In the genomic region with DNA sequence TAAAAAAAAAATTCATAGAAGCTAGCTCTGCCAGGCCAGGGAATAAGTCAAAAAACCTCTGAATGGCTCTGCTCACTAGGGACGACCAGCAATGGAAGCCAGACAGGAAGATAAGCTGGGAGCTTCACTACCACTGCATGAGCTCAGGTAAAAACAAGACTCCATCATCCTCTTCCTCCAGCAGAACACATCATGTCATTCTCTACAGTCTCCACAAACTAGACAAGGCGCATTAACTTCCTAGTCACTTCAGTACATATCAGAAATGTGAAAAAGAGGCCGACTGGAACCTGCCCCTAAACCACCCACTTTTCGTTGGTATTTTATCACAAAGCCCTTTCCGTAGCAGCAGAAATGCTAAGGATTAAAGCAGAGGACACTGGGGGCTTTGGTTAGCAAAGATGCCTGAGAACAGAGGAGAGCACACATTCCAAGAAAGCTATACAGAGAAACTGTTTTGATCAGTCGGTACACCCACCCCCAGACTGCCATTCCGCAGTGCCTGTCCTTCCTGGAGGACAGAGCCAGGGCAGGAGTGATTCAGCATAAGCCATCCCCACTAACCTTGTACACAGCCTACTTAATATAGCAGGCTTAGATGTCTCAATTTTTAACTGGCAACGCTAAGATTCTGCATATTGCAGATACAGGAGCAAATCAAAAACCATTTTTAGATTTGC, we compare ENCODE assay signal across 13 cellular contexts. TPM values are rescaled to one million over a fixed set of nuclear protein-coding genes. Genes with fewer than 3 reads are reported as not detected.
DNase-seq lines count a peak whose midpoint lies in the region; ATAC-seq lines count a peak whose summit lies in the region.
"Had no signal": no experiment of that assay in that cellular context is flagged by ENCODE, and none has a peak within 500 bp of the region (broad histone marks: within the 10 kb centered on the region; RNA-seq: fewer than 3 reads in every experiment).

No MANE protein-coding gene starts in this region.

- H3K36me3 Mint-ChIP-seq in activated naive CD4-positive, alpha-beta T cell treated with anti-CD3 and anti-CD28 coated beads, Interleukin-2, amount 50 U/mL, for 24 hours: peaks cover 8% of the 10 kb centered on the region

- H3K4me1 ChIP-seq in right cardiac atrium (ENCODE audit: control insufficient read depth, insufficient read depth, low read length): peaks cover 13% of the 10 kb centered on the region
- H3K4me1 ChIP-seq: pancreas had no signal

- intact Hi-C loops in right cardiac atrium (cut with DNase I): no loop called here

- peaks cover 83% of the 10 kb centered on the region for H3K4me1 Mint-ChIP-seq in activated naive CD4-positive, alpha-beta T cell treated with anti-CD3 and anti-CD28 coated beads, Interleukin-2, amount 50 U/mL, for 24 hours

- peak; percentile 80 to 82 for ATAC-seq in right cardiac atrium
- ATAC-seq: left colon had no signal

- no peaks in the 10 kb centered on the region for H3K27me3 ChIP-seq in right cardiac atrium (ENCODE audit: control insufficient read depth, insufficient read depth)
- H3K27me3 ChIP-seq: pancreas had no signal

- no peak for DNase-seq in activated naive CD4-positive, alpha-beta T cell treated with Interleukin-2 at 50 U/mL for 16 hours
- DNase-seq in amniotic epithelial cell (ENCODE audit: low read depth) (peak; percentile 69), right cardiac atrium (no peak), DMS79 (lab: John Stamatoyannopoulos, UW) (no peak), NCI-H345 treated with DMSO at 0.1 percent for 48 hours (lab: John Stamatoyannopoulos, UW; ENCODE audit: unreplicated experiment) (no peak), AG08396 (ENCODE audit: low spot score) (no peak)
- DNase-seq in stimulated activated CD8-positive, alpha-beta memory T cell treated with anti-CD3 and anti-CD28 coated beads, Interleukin-4, amount 100 ng/mL, for 48 hours: peak; percentile 20
- DNase-seq: left colon, NCI-H1048, NCI-H526, pancreas, substantia nigra had no signal

- no peaks in the 10 kb centered on the region for H3K9me3 ChIP-seq in right cardiac atrium (ENCODE audit: control insufficient read depth, low read length)
- H3K9me3 ChIP-seq: pancreas had no signal

- H3K27ac Mint-ChIP-seq in activated naive CD4-positive, alpha-beta T cell treated with anti-CD3 and anti-CD28 coated beads, Interleukin-2, amount 50 U/mL, for 24 hours: peak overlapping the region; percentile 83

- H3K4me3 Mint-ChIP-seq in activated naive CD4-positive, alpha-beta T cell treated with anti-CD3 and anti-CD28 coated beads, Interleukin-2, amount 50 U/mL, for 24 hours: peak overlapping the region; percentile 59

- H3K27me3 Mint-ChIP-seq in activated naive CD4-positive, alpha-beta T cell treated with anti-CD3 and anti-CD28 coated beads, Interleukin-2, amount 50 U/mL, for 24 hours: no peaks in the 10 kb centered on the region

- no peaks in the 10 kb centered on the region for H3K9me3 Mint-ChIP-seq in activated naive CD4-positive, alpha-beta T cell treated with anti-CD3 and anti-CD28 coated beads, Interleukin-2, amount 50 U/mL, for 24 hours

- WGBS in right cardiac atrium: 54% methylated on average over 8 of the region's 8 CpGs

- H3K27ac ChIP-seq in right cardiac atrium (ENCODE audit: low read length): peak overlapping the region; percentile 60
- H3K27ac ChIP-seq: pancreas had no signal

- H3K4me3 ChIP-seq in right cardiac atrium (ENCODE audit: low read length): no peak overlapping the region
- H3K4me3 ChIP-seq: pancreas had no signal

RNA-seq across cellular contexts. Expression of a gene that starts 53.4 kb away (rescaled TPM):
- 10 to 100 TPM; 45.6 to 57.5 (median 53.4) TPM for total RNA-seq in right cardiac atrium
- 13.8 TPM for polyA plus RNA-seq in right cardiac atrium

Comparison
In these comparisons a context has a peak if more than half of its experiments do, and no peak if none do; other contexts are left out.
1. DNase-seq: peak in amniotic epithelial cell (single experiment) and stimulated activated CD8-positive, alpha-beta memory T cell treated with anti-CD3 and anti-CD28 coated beads, Interleukin-4, amount 100 ng/mL, for 48 hours (single experiment); none in activated naive CD4-positive, alpha-beta T cell treated with Interleukin-2 at 50 U/mL for 16 hours (single experiment), right cardiac atrium (0 of 3), DMS79 (single experiment), NCI-H345 treated with DMSO at 0.1 percent for 48 hours (single experiment) and AG08396 (single experiment).